10 cellular contexts compared by ENCODE assay signal in genomic region chr15:66390670-66391069, GRCh38. TPM values are rescaled to one million over a fixed set of nuclear protein-coding genes. Genes with fewer than 3 reads are reported as not detected.
DNase-seq lines count a peak whose midpoint lies in the region; ATAC-seq, FAIRE-seq and TF ChIP-seq lines count a peak whose summit lies in the region.
"Had no signal": no experiment of that assay in that cellular context is flagged by ENCODE, and none has a peak within 500 bp of the region (broad histone marks: within the 10 kb centered on the region; RNA-seq: fewer than 3 reads in every experiment).

No MANE protein-coding gene starts in this region.

- TF ChIP-seq CTCF in MCF 10A (IDR thresholded peaks at IDR 0.05; ENCODE audit: unreplicated experiment): no peak
- TF ChIP-seq CTCF in breast epithelium (IDR thresholded peaks at IDR 0.05): no peak
- TF ChIP-seq CTCF in upper lobe of right lung (IDR thresholded peaks at IDR 0.05): no peak
- TF ChIP-seq CTCF in glutamatergic neuron (IDR thresholded peaks at IDR 0.05; ENCODE audit: partially characterized antibody, unreplicated experiment): no peak

- H3K27me3 ChIP-seq in breast epithelium: no peaks in the 10 kb centered on the region
- no peaks in the 10 kb centered on the region for H3K27me3 ChIP-seq in effector memory CD4-positive, alpha-beta T cell (replicated peaks; ENCODE audit: control insufficient read depth, insufficient read depth, low read length, poor library complexity, severe bottlenecking)
- H3K27me3 ChIP-seq in upper lobe of right lung: no peaks in the 10 kb centered on the region

- H3K27me3 Mint-ChIP-seq in MCF 10A (ENCODE audit: insufficient read depth, unreplicated experiment) (no peaks in the 10 kb centered on the region), glutamatergic neuron (ENCODE audit: unreplicated experiment) (peaks cover 2% of the 10 kb centered on the region)

- CTCF ChIA-PET in MCF 10A (lab: Yijun Ruan, JAX): interaction anchor here (2.4 kb wide), 1 partner anchor 108 kb away, joined by 13 read pairs; the partner anchor contains the start of gene SNAPC5

- H3K9me3 ChIP-seq in breast epithelium (no peaks in the 10 kb centered on the region), upper lobe of right lung (no peaks in the 10 kb centered on the region)
- H3K9me3 ChIP-seq in effector memory CD4-positive, alpha-beta T cell (ENCODE audit: control insufficient read depth, low read length): no peaks in the 10 kb centered on the region

- H3K4me3 ChIP-seq in breast epithelium (no peak overlapping the region), upper lobe of right lung (no peak overlapping the region)
- peak overlapping the region; percentile 11 for H3K4me3 ChIP-seq in effector memory CD4-positive, alpha-beta T cell (ENCODE audit: insufficient read depth, low read depth, low read length, poor library complexity, severe bottlenecking)

- BruUV-seq in MCF 10A (replicated peaks; lab: Mats Ljungman, UMichigan): no TSS peak

- peaks cover 0 to 5% of the 10 kb centered on the region in 2 donors for H3K4me1 ChIP-seq in breast epithelium
- H3K4me1 ChIP-seq in effector memory CD4-positive, alpha-beta T cell (ENCODE audit: control insufficient read depth, insufficient read depth, low read length, poor library complexity, severe bottlenecking): peaks cover 69% of the 10 kb centered on the region
- H3K4me1 ChIP-seq in upper lobe of right lung: peaks cover 42% of the 10 kb centered on the region

- peak overlapping the region; percentile 85 for H3K27ac Mint-ChIP-seq in MCF 10A (ENCODE audit: low read depth, unreplicated experiment)
- no peak overlapping the region for H3K27ac Mint-ChIP-seq in glutamatergic neuron (ENCODE audit: unreplicated experiment)

- H3K36me3 Mint-ChIP-seq in MCF 10A (ENCODE audit: insufficient read depth, unreplicated experiment) (peaks cover 13% of the 10 kb centered on the region), glutamatergic neuron (ENCODE audit: unreplicated experiment) (no peaks in the 10 kb centered on the region)

- H3K36me3 ChIP-seq in breast epithelium: no peaks in the 10 kb centered on the region
- H3K36me3 ChIP-seq in effector memory CD4-positive, alpha-beta T cell (ENCODE audit: control insufficient read depth, insufficient read depth, low read length): no peaks in the 10 kb centered on the region
- no peaks in the 10 kb centered on the region for H3K36me3 ChIP-seq in upper lobe of right lung

- H3K4me1 Mint-ChIP-seq in MCF 10A (ENCODE audit: insufficient read depth, unreplicated experiment) (peaks cover 51% of the 10 kb centered on the region), glutamatergic neuron (ENCODE audit: low read depth, unreplicated experiment) (peaks cover 5% of the 10 kb centered on the region)

- no peaks in the 10 kb centered on the region for H3K9me3 Mint-ChIP-seq in MCF 10A (ENCODE audit: unreplicated experiment)
- peaks cover 7% of the 10 kb centered on the region for H3K9me3 Mint-ChIP-seq in glutamatergic neuron (ENCODE audit: unreplicated experiment)

- H3K27ac ChIP-seq in breast epithelium (no peak overlapping the region), upper lobe of right lung (no peak overlapping the region)
- peak overlapping the region; percentile 38 for H3K27ac ChIP-seq in effector memory CD4-positive, alpha-beta T cell (ENCODE audit: insufficient read depth, low read length, poor library complexity, severe bottlenecking)

- DNase-seq in MCF 10A (ENCODE audit: unreplicated experiment) (peak; percentile 67), breast epithelium (ENCODE audit: low spot score in 2 of 2) (no peak), RCC 7860 (ENCODE audit: low spot score) (peak; percentile 16), upper lobe of right lung (no peak), glutamatergic neuron (no peak)
- DNase-seq in effector memory CD4-positive, alpha-beta T cell: peak in 1 of 3 donors; percentile 27
- DNase-seq: NCI-H2171 had no signal

- H3K4me3 Mint-ChIP-seq in MCF 10A (ENCODE audit: unreplicated experiment) (peak overlapping the region; percentile 45), glutamatergic neuron (ENCODE audit: unreplicated experiment) (no peak overlapping the region)

- ATAC-seq in upper lobe of right lung: peak; percentile 45
- ATAC-seq in HG02678 (IDR thresholded peaks at IDR 0.05; ENCODE audit: unreplicated experiment): no peak
- ATAC-seq in GM18861 (IDR thresholded peaks at IDR 0.05; ENCODE audit: unreplicated experiment): no peak
- ATAC-seq: HCT116 had no signal

- POLR2A ChIA-PET in MCF 10A (lab: Yijun Ruan, JAX): interaction anchor here (1.0 to 7.7 kb wide), 9 partner anchors 9 to 115 kb away, joined by 3 to 158 read pairs (median 5); partner anchors contain the start of genes RPL4, SNAPC5 and ZWILCH

- intact Hi-C loops in MCF 10A (cut with micrococcal nuclease) (no loop called here), breast epithelium (cut with DNase I; ENCODE audit: low total_unique reads) (no loop called here), upper lobe of right lung (cut with DNase I) (no loop called here)

- no peak for FAIRE-seq in RCC 7860 (lab: Jason Lieb, UNC)

- TF ChIP-seq POLR2A in breast epithelium (IDR thresholded peaks at IDR 0.05): no peak

RNA-seq across cellular contexts. Expression of gene MAP2K1, which starts 4.0 kb away (rescaled TPM):
- total RNA-seq in MCF 10A (2022) (108 and 115 TPM in 2 replicates), breast epithelium (10 to 100 TPM; 29.2 to 59.7 (median 38.5) TPM), upper lobe of right lung (44.5 TPM), glutamatergic neuron (ENCODE audit: unreplicated experiment) (27.3 TPM)

RNA-seq across cellular contexts. Expression of gene TIPIN, which starts 34.2 kb away (rescaled TPM):
- total RNA-seq in MCF 10A (2022) (16.1 and 17.1 TPM in 2 replicates), breast epithelium (1 to 10 TPM; 5.0 to 9.7 (median 6.6) TPM), upper lobe of right lung (4.6 TPM), glutamatergic neuron (ENCODE audit: unreplicated experiment) (5.8 TPM)

Comparison
In these comparisons a context has a peak if more than half of its experiments do, and no peak if none do; other contexts are left out.
1. DNase-seq: peak in MCF 10A (single experiment) and RCC 7860 (single experiment); none in breast epithelium (0 of 2), upper lobe of right lung (single experiment) and glutamatergic neuron (single experiment).